In the genomic region with DNA sequence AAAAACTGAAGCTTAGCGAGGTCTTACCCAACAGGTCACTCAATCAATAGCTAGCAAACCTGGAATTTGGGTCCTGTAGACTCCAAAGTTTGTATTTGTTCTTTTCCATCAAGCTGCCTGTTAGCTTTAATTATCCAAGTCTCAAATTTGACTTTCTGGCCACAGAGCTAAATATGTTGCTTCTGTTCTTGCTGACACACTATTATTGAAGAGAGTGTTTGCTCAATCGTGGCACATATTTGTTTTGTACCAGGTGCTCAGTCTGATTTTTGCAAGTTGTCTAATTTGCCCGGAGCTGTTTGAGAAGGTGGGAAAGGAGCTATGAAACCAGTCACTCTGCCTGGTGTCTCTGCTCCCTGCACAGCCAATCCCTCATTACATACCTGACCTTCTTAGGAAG, we compare ENCODE assay signal across 28 cellular contexts. TPM values are rescaled to one million over a fixed set of nuclear protein-coding genes. Genes with fewer than 3 reads are reported as not detected.
DNase-seq lines count a peak whose midpoint lies in the region; ATAC-seq, FAIRE-seq and TF ChIP-seq lines count a peak whose summit lies in the region.
"Had no signal": no experiment of that assay in that cellular context is flagged by ENCODE, and none has a peak within 500 bp of the region (broad histone marks: within the 10 kb centered on the region; RNA-seq: fewer than 3 reads in every experiment).

No MANE protein-coding gene starts in this region.

- no peak for FAIRE-seq in bronchial epithelial cell (lab: Jason Lieb, UNC)
- FAIRE-seq: endometrium had no signal

- no peak for TF ChIP-seq CTCF in bronchial epithelial cell (IDR thresholded peaks at IDR 0.05; ENCODE audit: insufficient read depth, low read length, severe bottlenecking)
- TF ChIP-seq CTCF in foreskin keratinocyte (conservative IDR thresholded peaks at IDR 0.05): no peak

- H3K27me3 ChIP-seq in bronchial epithelial cell (ENCODE audit: control insufficient read depth, insufficient read depth, low read length) (no peaks in the 10 kb centered on the region), foreskin keratinocyte (no peaks in the 10 kb centered on the region)
- H3K27me3 ChIP-seq: neural progenitor cell had no signal

- H3K27ac ChIP-seq in foreskin keratinocyte: no peak overlapping the region
- H3K27ac ChIP-seq: neural progenitor cell, RWPE1, VCaP had no signal

- no peaks in the 10 kb centered on the region for H3K36me3 ChIP-seq in bronchial epithelial cell (ENCODE audit: control insufficient read depth, insufficient read depth, low read length)
- H3K36me3 ChIP-seq: neural progenitor cell had no signal

- peak; percentile 24 for DNase-seq in NCI-H1105 treated with DMSO at 0.1 percent for 48 hours (lab: John Stamatoyannopoulos, UW)
- no peak for DNase-seq in NCI-H1105 (lab: John Stamatoyannopoulos, UW)
- DNase-seq in NCI-H526 (lab: John Stamatoyannopoulos, UW): peak; percentile 2 to 11
- DNase-seq in bronchial epithelial cell (ENCODE audit: low read depth): peak; percentile 29
- DNase-seq in nucleus accumbens (lab: John Stamatoyannopoulos, UW): no peak
- DNase-seq in 8988T: no peak
- no peak for DNase-seq in foreskin keratinocyte
- DNase-seq: activated CD4-positive, alpha-beta T cell treated with anti-CD3 and anti-CD28 coated beads, Interleukin-2, amount 10 ng/mL, durations not matched to agents 7 days and 5 days; activated naive CD4-positive, alpha-beta T cell; activated T-cell treated with anti-CD3 and anti-CD28 coated beads, Interleukin-2, amount 50 U/mL, for 24 hours; hypothalamus; immature natural killer cell; mesendoderm; MV-4-11; NCI-H2029; NCI-H226; stimulated activated CD4-positive, alpha-beta T cell treated with anti-CD3 and anti-CD28 coated beads, Interleukin-4, amount 100 ng/mL, for 4 hours had no signal

- ATAC-seq in activated CD4-positive, CD25-positive, alpha-beta regulatory T cell treated with anti-CD3 and anti-CD28 coated beads, Interleukin-2, amount 50 U/mL, for 24 hours: no peak
- no peak for ATAC-seq in foreskin keratinocyte
- ATAC-seq: GM23338; sciatic nerve; SK-N-SH treated with all-trans-retinoic acid at 6 μM for 48 hours; stimulated activated memory B cell treated with anti-CD40 and anti-IgM and Interleukin-4, amounts not matched to agents 10 μg/mL and 1 μg/mL and 100 μg/mL, for 72 hours had no signal

- H3K4me3 ChIP-seq in bronchial epithelial cell (ENCODE audit: low read depth, low read length): no peak overlapping the region
- H3K4me3 ChIP-seq: GM23338, neural progenitor cell had no signal

- no peaks in the 10 kb centered on the region for H3K4me1 ChIP-seq in foreskin keratinocyte

RNA-seq across cellular contexts. Expression of a gene that starts 41.7 kb away (rescaled TPM):
- total RNA-seq in bronchial epithelial cell (not detected in 2 replicates), foreskin keratinocyte (not detected in 2 replicates)
- not detected in 2 replicates for polyA plus RNA-seq in foreskin keratinocyte
- total RNA-seq: A172; activated CD4-positive, alpha-beta T cell treated with anti-CD3 and anti-CD28 coated beads, Interleukin-2, amount 10 ng/mL, durations not matched to agents 7 days and 5 days; dermis microvascular lymphatic vessel endothelial cell; GM23338; sciatic nerve had no signal
- polyA plus RNA-seq: GM23338, immature natural killer cell had no signal

RNA-seq across cellular contexts. Expression of a gene that starts 49.7 kb away (rescaled TPM):
- total RNA-seq in bronchial epithelial cell: 27.9 and 29.4 TPM in 2 replicates
- 23.0 and 23.5 TPM in 2 replicates for total RNA-seq in foreskin keratinocyte
- 9.5 and 10.5 TPM in 2 replicates for polyA plus RNA-seq in foreskin keratinocyte

Comparison
In these comparisons a context has a peak if more than half of its experiments do, and no peak if none do; other contexts are left out.
1. DNase-seq: peak in NCI-H1105 treated with DMSO at 0.1 percent for 48 hours (single experiment), NCI-H526 (2 of 2) and bronchial epithelial cell (single experiment); none in NCI-H1105 (single experiment), nucleus accumbens (0 of 56), 8988T (single experiment) and foreskin keratinocyte (0 of 2).